27 cellular contexts compared by ENCODE assay signal in the genomic region with DNA sequence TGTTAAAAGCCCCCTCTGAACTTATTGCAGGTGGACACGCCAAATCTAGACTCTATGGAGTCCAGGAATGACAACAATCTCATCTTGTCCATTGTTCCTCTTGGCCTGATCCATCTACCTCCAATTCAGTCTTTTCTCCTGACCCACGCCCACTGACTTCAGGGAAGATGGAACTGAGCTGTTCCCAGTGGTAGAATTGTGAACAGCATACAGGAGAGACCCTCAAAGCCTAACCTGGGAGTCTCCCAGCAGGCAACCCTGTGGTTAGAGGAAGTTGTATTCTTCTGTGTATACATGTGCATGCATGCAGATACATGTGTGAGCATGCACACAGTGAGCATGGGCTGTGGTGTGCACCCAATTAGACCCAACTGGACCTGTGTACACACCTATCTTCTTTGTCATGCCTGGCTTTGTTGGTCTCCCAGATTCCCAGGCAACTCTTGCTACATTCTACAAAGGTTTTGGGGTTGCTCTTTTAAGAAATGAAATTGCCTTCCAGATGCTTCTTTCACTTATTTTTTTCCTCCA.
DNase-seq lines count a peak whose midpoint lies in the region; ATAC-seq, FAIRE-seq and TF ChIP-seq lines count a peak whose summit lies in the region.
"Had no signal": no experiment of that assay in that cellular context is flagged by ENCODE, and none has a peak within 500 bp of the region (broad histone marks: within the 10 kb centered on the region; RNA-seq: fewer than 3 reads in every experiment).

No MANE protein-coding gene starts in this region.

- H3K4ac ChIP-seq in H1 (replicated peaks; ENCODE audit: insufficient read length, low read depth, low read length): no peak overlapping the region

- H3K4me3 Mint-ChIP-seq in HFFc6 (no peak overlapping the region), neural crest cell (no peak overlapping the region), T-helper 17 cell (no peak overlapping the region)
- H3K4me3 Mint-ChIP-seq: activated T-cell treated with anti-CD3 and anti-CD28 coated beads, Interleukin-2, amount 50 U/mL, for 72 hours; CD4-positive, alpha-beta memory T cell; naive thymus-derived CD4-positive, alpha-beta T cell; T-cell had no signal

- no peak overlapping the region for H3K14ac ChIP-seq in H1 (ENCODE audit: insufficient read length)

- no peak overlapping the region for H4K8ac ChIP-seq in H1 (ENCODE audit: extremely low read depth, insufficient read depth, low read length)

- H2AK5ac ChIP-seq in H1 (ENCODE audit: low read depth, low read length): no peak overlapping the region

- H3K36me3 Mint-ChIP-seq in HFFc6 (ENCODE audit: low read depth) (no peaks in the 10 kb centered on the region), neural crest cell (ENCODE audit: low read depth) (no peaks in the 10 kb centered on the region), T-helper 17 cell (ENCODE audit: low read depth) (no peaks in the 10 kb centered on the region)
- H3K36me3 Mint-ChIP-seq: CD4-positive, alpha-beta memory T cell; naive thymus-derived CD4-positive, alpha-beta T cell; T-cell had no signal

- H3K79me2 ChIP-seq in H1 (ENCODE audit: control insufficient read depth in 1 of 2, insufficient read depth in 2 of 2, low read length in 2 of 2): no peaks in the 10 kb centered on the region

- no peaks in the 10 kb centered on the region for H3K79me1 ChIP-seq in H1 (ENCODE audit: low read depth, low read length)

- no peak overlapping the region for H3K56ac ChIP-seq in H1 (replicated peaks; ENCODE audit: insufficient read length, low read depth, low read length)

- no peak overlapping the region for H3K4me3 ChIP-seq in H1 (ENCODE audit: extremely low read depth in 1 of 4, insufficient read depth in 2 of 4, low read depth in 3 of 4, low read length in 4 of 4)
- H3K4me3 ChIP-seq: body of pancreas, left lung, SJSA1 had no signal

- CTCF ChIA-PET in H1 (lab: Charles Lee; ENCODE audit: partially characterized antibody): interaction anchor here (0.5 to 1.7 kb wide), 7 partner anchors 16 to 744 kb away, joined by 3 to 5 read pairs (median 4); no protein-coding TSS in a partner anchor

- no peaks in the 10 kb centered on the region for H4K20me1 ChIP-seq in H1 (replicated peaks in 1 of 2; ENCODE audit: control insufficient read depth in 1 of 2, insufficient read depth in 2 of 2, low read length in 2 of 2)

- POLR2A ChIA-PET in H1 (lab: Charles Lee; ENCODE audit: partially characterized antibody): no interaction called here

- WGBS in H1 (ENCODE audit: extremely low coverage in 1 of 2, insufficient coverage in 1 of 2, insufficient read length in 1 of 2, insufficient replicate concordance in 2 of 2, low coverage in 1 of 2, low lambda C conversion rate in 2 of 2, missing lambda C conversion rate in 1 of 2), 2 experiments: 92% methylated on average over 2 of the region's 2 CpGs; no CpG with 5 or more reads in 1 of the 2 experiments

- H2BK12ac ChIP-seq in H1 (ENCODE audit: low read depth, low read length): no peak overlapping the region

- H2BK120ac ChIP-seq in H1 (replicated peaks; ENCODE audit: low read depth, low read length): no peak overlapping the region

- H3K27ac ChIP-seq in H1 (ENCODE audit: low read depth, low read length): no peak overlapping the region
- H3K27ac ChIP-seq: body of pancreas, HL-60, left lung, SJSA1 had no signal

- H3K27me3 ChIP-seq in H1 (replicated peaks in 1 of 4; ENCODE audit: control insufficient read depth in 3 of 4, extremely low read depth in 1 of 4, insufficient read depth in 3 of 4, low read length in 3 of 4): no peaks in the 10 kb centered on the region
- H3K27me3 ChIP-seq: body of pancreas, left lung, SJSA1 had no signal

- H3K4me2 ChIP-seq in H1 (ENCODE audit: insufficient read depth in 1 of 2, low read depth in 2 of 2, low read length in 2 of 2): no peak overlapping the region

- peak; percentile 15 to 50; a peak in 3 of 4 replicates for TF ChIP-seq RAD21 in H1 (IDR thresholded peaks at IDR 0.05 in 1 of 2, conservative IDR thresholded peaks at IDR 0.05 in 1 of 2; ENCODE audit: low read depth in 2 of 2, low read length in 2 of 2)

- H4K91ac ChIP-seq in H1 (replicated peaks; ENCODE audit: insufficient read length, low read length): no peak overlapping the region

- H2AFZ ChIP-seq in H1 (ENCODE audit: low read length): no peak overlapping the region

- H3K27ac Mint-ChIP-seq in HFFc6 (no peak overlapping the region), neural crest cell (ENCODE audit: unreplicated experiment) (peak overlapping the region; percentile 1), T-helper 17 cell (no peak overlapping the region)
- H3K27ac Mint-ChIP-seq: activated T-cell treated with anti-CD3 and anti-CD28 coated beads, Interleukin-2, amount 50 U/mL, for 72 hours; CD4-positive, alpha-beta memory T cell; naive thymus-derived CD4-positive, alpha-beta T cell; T-cell had no signal

- peaks cover 16% of the 10 kb centered on the region for H3K27me3 Mint-ChIP-seq in HFFc6 (ENCODE audit: insufficient read depth)
- no peaks in the 10 kb centered on the region for H3K27me3 Mint-ChIP-seq in neural crest cell (ENCODE audit: low read depth)
- peaks cover 45% of the 10 kb centered on the region for H3K27me3 Mint-ChIP-seq in T-helper 17 cell

- H3K4me1 Mint-ChIP-seq in HFFc6 (ENCODE audit: low read depth) (peaks cover 24% of the 10 kb centered on the region), neural crest cell (peaks cover 42% of the 10 kb centered on the region), T-helper 17 cell (peaks cover 3% of the 10 kb centered on the region)
- H3K4me1 Mint-ChIP-seq: CD4-positive, alpha-beta memory T cell; naive thymus-derived CD4-positive, alpha-beta T cell; T-cell had no signal

- DNase-seq in ELR (ENCODE audit: low read depth) (peak; percentile 19), HFFc6 (no peak), H1 (ENCODE audit: low read depth in 1 of 2, low spot score in 2 of 2) (no peak), neural crest cell (ENCODE audit: low read depth, low spot score) (no peak), GM10266 (ENCODE audit: extremely low spot score) (no peak), T-helper 17 cell (no peak), NCI-H2171 treated with DMSO at 0.1 percent for 48 hours (lab: John Stamatoyannopoulos, UW) (no peak)
- DNase-seq: activated CD4-positive, CD25-positive, alpha-beta regulatory T cell; activated naive CD4-positive, alpha-beta T cell; activated T-cell treated with anti-CD3 and anti-CD28 coated beads, Interleukin-2, amount 50 U/mL, for 72 hours; body of pancreas; CD4-positive, alpha-beta memory T cell; effector CD8-positive, alpha-beta T cell; EL; HCEC 1CT; left lung; MV-4-11; naive thymus-derived CD4-positive, alpha-beta T cell; NCI-H1694 treated with DMSO at 0.1 percent for 48 hours; NCI-H526; nucleus accumbens; stimulated activated naive CD4-positive, alpha-beta T cell treated with Interleukin-2 at 50 U/mL for 16 hours; T-cell had no signal

- H3K9me3 Mint-ChIP-seq in HFFc6 (no peaks in the 10 kb centered on the region), neural crest cell (no peaks in the 10 kb centered on the region)
- H3K9me3 Mint-ChIP-seq: activated T-cell treated with anti-CD3 and anti-CD28 coated beads, Interleukin-2, amount 50 U/mL, for 72 hours; CD4-positive, alpha-beta memory T cell; T-cell had no signal

- no peak for ATAC-seq in T-helper 17 cell
- ATAC-seq in GM18868 (IDR thresholded peaks at IDR 0.05; ENCODE audit: unreplicated experiment): no peak
- ATAC-seq: activated T-cell treated with anti-CD3 and anti-CD28 coated beads, Interleukin-2, amount 50 U/mL, for 72 hours; body of pancreas; left lung; naive thymus-derived CD4-positive, alpha-beta T cell; T-cell had no signal

- TF ChIP-seq CTCF in HFFc6 (IDR thresholded peaks at IDR 0.05): peak; percentile 18; the same call in 1 of the 2 replicates
- TF ChIP-seq CTCF in H1 (IDR thresholded peaks at IDR 0.05; ENCODE audit: control extremely low read depth in 1 of 3, insufficient read depth in 1 of 3, low read depth in 1 of 3, low read length in 3 of 3): peak in 1 of 3 experiments; percentile 33; a peak in 1 of 4 replicates
- TF ChIP-seq CTCF in neural crest cell (conservative IDR thresholded peaks at IDR 0.05): peak; percentile 26
- TF ChIP-seq CTCF in GM10266 (IDR thresholded peaks at IDR 0.05; ENCODE audit: control insufficient read depth, insufficient read depth, low read depth, missing control alignments): no peak

- no peak overlapping the region for H2BK5ac ChIP-seq in H1 (ENCODE audit: low read depth, low read length)

- H3K9me3 ChIP-seq in H1 (ENCODE audit: insufficient read depth in 2 of 2, low read depth in 1 of 2, low read length in 1 of 2) (no peaks in the 10 kb centered on the region), T-helper 17 cell (ENCODE audit: control insufficient read depth, low read length, poor library complexity, severe bottlenecking) (no peaks in the 10 kb centered on the region)
- H3K9me3 ChIP-seq: body of pancreas, left lung, SJSA1 had no signal

- no peaks in the 10 kb centered on the region for H3K23me2 ChIP-seq in H1 (ENCODE audit: low read depth, low read length)

- no peak overlapping the region for H3K9ac ChIP-seq in H1 (replicated peaks in 1 of 4; ENCODE audit: extremely low read depth in 1 of 4, low read depth in 3 of 4, low read length in 3 of 4)

- no peak overlapping the region for H3K23ac ChIP-seq in H1 (ENCODE audit: insufficient read length)

- no peaks in the 10 kb centered on the region; a peak in 1 of 7 replicates for H3K4me1 ChIP-seq in H1 (replicated peaks in 1 of 4; ENCODE audit: control insufficient read depth in 3 of 4, insufficient read depth in 4 of 4, low read length in 3 of 4)
- H3K4me1 ChIP-seq: left lung had no signal

- no peak for TF ChIP-seq POLR2A in H1 (IDR thresholded peaks at IDR 0.05; ENCODE audit: control extremely low read depth in 1 of 2, low read depth in 2 of 2, low read length in 2 of 2)

- H3K36me3 ChIP-seq in H1 (ENCODE audit: control insufficient read depth in 2 of 4, insufficient read depth in 4 of 4, low read length in 3 of 4): no peaks in the 10 kb centered on the region
- H3K36me3 ChIP-seq: left lung, SJSA1 had no signal

- no peak for TF ChIP-seq EP300 in H1 (IDR thresholded peaks at IDR 0.05; ENCODE audit: borderline replicate concordance in 1 of 2, low read depth in 2 of 2, low read length in 2 of 2)

- no peak for FAIRE-seq in H1 (lab: Jason Lieb, UNC)
- FAIRE-seq: colon had no signal

- no peak overlapping the region for H2BK15ac ChIP-seq in H1 (ENCODE audit: low read length)

- no peak overlapping the region for H2BK20ac ChIP-seq in H1 (ENCODE audit: low read length)

- no peak overlapping the region for H4K5ac ChIP-seq in H1 (ENCODE audit: insufficient read length, low read depth, low read length)

- H3K18ac ChIP-seq in H1 (ENCODE audit: extremely low read depth, low read length): no peak overlapping the region

TF ChIP-seq in H1, 55 proteins besides CTCF, POLR2A, EP300 and RAD21 (continues in another document):
- TF ChIP-seq EGR1 (IDR thresholded peaks at IDR 0.05; ENCODE audit: borderline replicate concordance, low read depth, low read length) (no peak), ZNF274 (IDR thresholded peaks at IDR 0.05; ENCODE audit: borderline replicate concordance, extremely low read depth, low read length) (no peak), RFX5 (IDR thresholded peaks at IDR 0.05; ENCODE audit: borderline replicate concordance, low read depth, low read length) (no peak), YY1 (IDR thresholded peaks at IDR 0.05; ENCODE audit: low read depth, low read length) (no peak), CEBPB (IDR thresholded peaks at IDR 0.05; ENCODE audit: low read depth, low read length) (no peak)
